ENCODE assay signal across 16 cellular contexts in genomic region chr22:30348395-30348794, GRCh38. TPM values are rescaled to one million over a fixed set of nuclear protein-coding genes. Genes with fewer than 3 reads are reported as not detected.
A peak's percentile ranks its signal among the peaks of the same experiment; 100 is the strongest.
DNase-seq lines count a peak whose midpoint lies in the region; ATAC-seq and TF ChIP-seq lines count a peak whose summit lies in the region.
"Had no signal": no experiment of that assay in that cellular context is flagged by ENCODE, and none has a peak within 500 bp of the region (broad histone marks: within the 10 kb centered on the region; RNA-seq: fewer than 3 reads in every experiment).

No MANE protein-coding gene starts in this region.

- H3K4me1 Mint-ChIP-seq in activated naive CD4-positive, alpha-beta T cell treated with anti-CD3 and anti-CD28 coated beads for 36 hours (ENCODE audit: low read depth) = peaks cover 75% of the 10 kb centered on the region
- H3K4me1 Mint-ChIP-seq in T-helper 17 cell = peaks cover 37% of the 10 kb centered on the region
- peaks cover 21 to 46% of the 10 kb centered on the region in 2 donors for H3K4me1 Mint-ChIP-seq in effector memory CD8-positive, alpha-beta T cell (ENCODE audit: low read depth in 2 of 2)

- peak overlapping the region; percentile 90 for H3K27ac Mint-ChIP-seq in activated naive CD4-positive, alpha-beta T cell treated with anti-CD3 and anti-CD28 coated beads for 36 hours
- peak overlapping the region; percentile 73 for H3K27ac Mint-ChIP-seq in T-helper 17 cell
- peak overlapping the region; percentile 55 to 67 for H3K27ac Mint-ChIP-seq in effector memory CD8-positive, alpha-beta T cell

- 68% methylated on average over 4 of the region's 4 CpGs for WGBS in suprapubic skin

- no peaks in the 10 kb centered on the region for H3K27me3 Mint-ChIP-seq in activated naive CD4-positive, alpha-beta T cell treated with anti-CD3 and anti-CD28 coated beads for 36 hours (ENCODE audit: low read depth)
- H3K27me3 Mint-ChIP-seq in T-helper 17 cell = no peaks in the 10 kb centered on the region
- H3K27me3 Mint-ChIP-seq in effector memory CD8-positive, alpha-beta T cell = no peaks in the 10 kb centered on the region

- no peak for TF ChIP-seq EP300 in suprapubic skin (IDR thresholded peaks at IDR 0.05)

- H3K27ac ChIP-seq in suprapubic skin = peak overlapping the region; percentile 23
- H3K27ac ChIP-seq in coronary artery = no peak overlapping the region
- H3K27ac ChIP-seq: ascending aorta, HL-60, prostate gland, WERI-Rb-1 had no signal

- H3K4me3 ChIP-seq in suprapubic skin (no peak overlapping the region), coronary artery (no peak overlapping the region)
- H3K4me3 ChIP-seq: ascending aorta, K562, prostate gland had no signal

- intact Hi-C loops in activated naive CD4-positive, alpha-beta T cell treated with anti-CD3 and anti-CD28 coated beads for 36 hours (cut with micrococcal nuclease) = no loop called here

- ATAC-seq in T-helper 17 cell (no peak), HG03039 (IDR thresholded peaks at IDR 0.05; ENCODE audit: unreplicated experiment) (no peak)
- ATAC-seq in effector memory CD8-positive, alpha-beta T cell (replicated peaks) = no peak
- ATAC-seq: K562 had no signal

- H3K4me1 ChIP-seq in suprapubic skin = peaks cover 8% of the 10 kb centered on the region
- H3K4me1 ChIP-seq: ascending aorta, prostate gland had no signal

- DNase-seq in activated naive CD4-positive, alpha-beta T cell treated with anti-CD3 and anti-CD28 coated beads for 36 hours = no peak
- DNase-seq in activated naive CD4-positive, alpha-beta T cell treated with Interleukin-2 at 50 U/mL for 16 hours = no peak
- DNase-seq in T-helper 17 cell = no peak
- DNase-seq in effector memory CD8-positive, alpha-beta T cell = no peak
- DNase-seq in suprapubic skin (ENCODE audit: low spot score in 2 of 2) = no peak
- no peak for DNase-seq in GM10266 (ENCODE audit: extremely low spot score)
- no peak for DNase-seq in coronary artery (ENCODE audit: low spot score)
- DNase-seq: COR-L47; cortex of kidney; stimulated activated CD4-positive, alpha-beta T cell treated with anti-CD3 and anti-CD28 coated beads, Interleukin-12 subunit alpha, Interleukin-12 subunit beta, amount 100 ng/mL, for 4 hours; WERI-Rb-1 had no signal

- TF ChIP-seq POLR2A in suprapubic skin (IDR thresholded peaks at IDR 0.05) = no peak

- H3K9me3 Mint-ChIP-seq in activated naive CD4-positive, alpha-beta T cell treated with anti-CD3 and anti-CD28 coated beads for 36 hours = no peaks in the 10 kb centered on the region
- H3K9me3 Mint-ChIP-seq in effector memory CD8-positive, alpha-beta T cell = no peaks in the 10 kb centered on the region

- CTCF ChIA-PET in activated naive CD4-positive, alpha-beta T cell treated with anti-CD3 and anti-CD28 coated beads for 36 hours (lab: Charles Lee) = interaction anchor here (0.7 to 2.6 kb wide), 2 partner anchors 13 to 61 kb away, joined by 3 to 12 read pairs; no protein-coding TSS in a partner anchor

- H3K36me3 Mint-ChIP-seq in activated naive CD4-positive, alpha-beta T cell treated with anti-CD3 and anti-CD28 coated beads for 36 hours (ENCODE audit: low read depth) = peaks cover 73% of the 10 kb centered on the region
- H3K36me3 Mint-ChIP-seq in T-helper 17 cell (ENCODE audit: low read depth) = no peaks in the 10 kb centered on the region
- peaks cover 85% of the 10 kb centered on the region for H3K36me3 Mint-ChIP-seq in effector memory CD8-positive, alpha-beta T cell (ENCODE audit: insufficient read depth)

- H3K27me3 ChIP-seq in suprapubic skin = no peaks in the 10 kb centered on the region
- H3K27me3 ChIP-seq: ascending aorta had no signal

- peaks cover 83% of the 10 kb centered on the region for H3K36me3 ChIP-seq in suprapubic skin

- H3K4me3 Mint-ChIP-seq in activated naive CD4-positive, alpha-beta T cell treated with anti-CD3 and anti-CD28 coated beads for 36 hours = peak overlapping the region; percentile 4
- H3K4me3 Mint-ChIP-seq in T-helper 17 cell = no peak overlapping the region
- H3K4me3 Mint-ChIP-seq in effector memory CD8-positive, alpha-beta T cell = peak overlapping the region; percentile 8 to 34

- H3K9me3 ChIP-seq in T-helper 17 cell (ENCODE audit: control insufficient read depth, low read length, poor library complexity, severe bottlenecking) (no peaks in the 10 kb centered on the region), suprapubic skin (no peaks in the 10 kb centered on the region)
- H3K9me3 ChIP-seq: ascending aorta, prostate gland had no signal

- TF ChIP-seq CTCF in suprapubic skin (IDR thresholded peaks at IDR 0.05) (no peak), GM10266 (IDR thresholded peaks at IDR 0.05; ENCODE audit: control insufficient read depth, insufficient read depth, low read depth, missing control alignments) (no peak), coronary artery (IDR thresholded peaks at IDR 0.05) (no peak)

RNA-seq across cellular contexts. Expression of gene SF3A1, which starts 8.3 kb away (rescaled TPM):
- 100 to 1,000 TPM; 274 to 276 TPM for total RNA-seq in activated naive CD4-positive, alpha-beta T cell treated with anti-CD3 and anti-CD28 coated beads for 36 hours
- total RNA-seq in T-helper 17 cell = 100 to 1,000 TPM; 317 to 372 TPM
- total RNA-seq in suprapubic skin = 100 to 1,000 TPM; 112 to 208 (median 152) TPM

RNA-seq across cellular contexts. Expression of gene CCDC157, which starts 8.4 kb away (rescaled TPM):
- total RNA-seq in activated naive CD4-positive, alpha-beta T cell treated with anti-CD3 and anti-CD28 coated beads for 36 hours = 1 to 10 TPM; 1.1 to 1.5 TPM
- total RNA-seq in T-helper 17 cell (1 to 10 TPM; 6.7 to 9.4 TPM), suprapubic skin (1 to 10 TPM; 2.2 to 4.7 (median 3.1) TPM)

RNA-seq across cellular contexts. Expression of gene TBC1D10A, which starts 21.7 kb away (rescaled TPM):
- 10 to 100 TPM; 19.4 to 21.4 TPM for total RNA-seq in activated naive CD4-positive, alpha-beta T cell treated with anti-CD3 and anti-CD28 coated beads for 36 hours
- total RNA-seq in T-helper 17 cell (10 to 100 TPM; 46.9 to 63.1 TPM), suprapubic skin (10 to 100 TPM; 38.3 to 49.2 (median 43.0) TPM)

RNA-seq across cellular contexts. Expression of gene RNF215, which starts 38.8 kb away (rescaled TPM):
- 1 to 10 TPM; 2.8 to 3.9 TPM for total RNA-seq in activated naive CD4-positive, alpha-beta T cell treated with anti-CD3 and anti-CD28 coated beads for 36 hours
- total RNA-seq in T-helper 17 cell (10 to 100 TPM in 1 of 2 donors, 1 to 10 TPM in 1; 4.9 to 12.3 TPM), suprapubic skin (10 to 100 TPM in 2 of 4 donors, 1 to 10 TPM in 2; 6.3 to 15.5 (median 10.2) TPM)

RNA-seq across cellular contexts. Expression of gene SEC14L2, which starts 48.4 kb away (rescaled TPM):
- 1 to 10 TPM; 8.2 to 8.8 TPM for total RNA-seq in activated naive CD4-positive, alpha-beta T cell treated with anti-CD3 and anti-CD28 coated beads for 36 hours
- total RNA-seq in T-helper 17 cell (10 to 100 TPM; 37.2 to 62.6 TPM), suprapubic skin (10 to 100 TPM in 3 of 4 donors, 1 to 10 TPM in 1; 8.9 to 19.9 (median 13.5) TPM)
